Comparison of ENCODE assay signal across 1 cellular context in the genomic region with DNA sequence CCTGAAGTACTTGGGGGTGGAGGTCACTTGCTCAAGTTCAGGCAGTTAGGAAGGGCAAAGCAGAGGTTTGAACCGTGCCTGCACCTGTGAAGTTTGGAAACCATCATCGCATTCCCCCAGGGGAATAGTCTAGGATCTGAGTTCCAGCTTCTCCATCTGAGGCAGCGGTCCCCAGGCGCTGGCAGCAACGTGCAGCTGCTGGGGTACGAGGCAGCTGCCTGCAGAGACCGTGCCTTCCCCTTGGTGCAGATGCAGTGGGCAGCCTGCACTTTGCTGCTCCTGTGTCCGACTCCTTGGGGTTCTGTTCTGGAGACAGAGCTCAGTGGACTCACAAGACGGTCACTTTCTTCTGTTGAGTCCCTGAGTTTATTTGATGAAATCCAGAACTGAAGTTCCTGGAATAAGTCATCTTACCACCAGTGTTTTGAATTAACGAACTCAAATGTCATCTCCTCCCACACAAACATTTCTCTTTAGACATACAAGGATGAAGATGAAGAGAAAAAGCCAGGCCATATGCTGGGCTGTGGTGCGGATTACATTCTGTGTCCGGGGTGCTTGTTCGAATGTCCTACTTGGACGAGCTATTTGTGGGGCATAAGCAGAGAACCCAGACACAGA.
TF ChIP-seq lines count a peak whose summit lies in the region.

No MANE protein-coding gene starts in this region.

TF ChIP-seq in IMR-90, 13 proteins besides CTCF, POLR2A, EP300 and RAD21:
- TF ChIP-seq MAZ (IDR thresholded peaks at IDR 0.05; ENCODE audit: borderline replicate concordance, low read depth, low read length) (no peak), SMC3 (IDR thresholded peaks at IDR 0.05; ENCODE audit: low read depth, low read length) (no peak), BHLHE40 (IDR thresholded peaks at IDR 0.05; ENCODE audit: low read depth, low read length) (no peak), CEBPB (IDR thresholded peaks at IDR 0.05; ENCODE audit: low read depth, low read length) (no peak), NFE2L2 (IDR thresholded peaks at IDR 0.05; ENCODE audit: low read depth, low read length) (no peak), MAFK (IDR thresholded peaks at IDR 0.05; ENCODE audit: low read depth, low read length) (no peak), RFX5 (IDR thresholded peaks at IDR 0.05; ENCODE audit: low read depth, low read length) (no peak), FOS (IDR thresholded peaks at IDR 0.05; ENCODE audit: low read depth, low read length) (no peak), CHD1 (IDR thresholded peaks at IDR 0.05; ENCODE audit: low read depth, low read length) (no peak), RCOR1 (IDR thresholded peaks at IDR 0.05; ENCODE audit: insufficient replicate concordance, low read length) (no peak)
- TF ChIP-seq, protein P1, sequence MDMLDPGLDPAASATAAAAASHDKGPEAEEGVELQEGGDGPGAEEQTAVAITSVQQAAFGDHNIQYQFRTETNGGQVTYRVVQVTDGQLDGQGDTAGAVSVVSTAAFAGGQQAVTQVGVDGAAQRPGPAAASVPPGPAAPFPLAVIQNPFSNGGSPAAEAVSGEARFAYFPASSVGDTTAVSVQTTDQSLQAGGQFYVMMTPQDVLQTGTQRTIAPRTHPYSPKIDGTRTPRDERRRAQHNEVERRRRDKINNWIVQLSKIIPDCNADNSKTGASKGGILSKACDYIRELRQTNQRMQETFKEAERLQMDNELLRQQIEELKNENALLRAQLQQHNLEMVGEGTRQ (IDR thresholded peaks at IDR 0.05; ENCODE audit: low read depth, low read length): no peak
- TF ChIP-seq, protein P2, sequence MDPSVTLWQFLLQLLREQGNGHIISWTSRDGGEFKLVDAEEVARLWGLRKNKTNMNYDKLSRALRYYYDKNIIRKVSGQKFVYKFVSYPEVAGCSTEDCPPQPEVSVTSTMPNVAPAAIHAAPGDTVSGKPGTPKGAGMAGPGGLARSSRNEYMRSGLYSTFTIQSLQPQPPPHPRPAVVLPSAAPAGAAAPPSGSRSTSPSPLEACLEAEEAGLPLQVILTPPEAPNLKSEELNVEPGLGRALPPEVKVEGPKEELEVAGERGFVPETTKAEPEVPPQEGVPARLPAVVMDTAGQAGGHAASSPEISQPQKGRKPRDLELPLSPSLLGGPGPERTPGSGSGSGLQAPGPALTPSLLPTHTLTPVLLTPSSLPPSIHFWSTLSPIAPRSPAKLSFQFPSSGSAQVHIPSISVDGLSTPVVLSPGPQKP (IDR thresholded peaks at IDR 0.05; ENCODE audit: borderline replicate concordance, low read depth, low read length): no peak
